ENCODE assay signal across 1 cellular context in the genomic region with DNA sequence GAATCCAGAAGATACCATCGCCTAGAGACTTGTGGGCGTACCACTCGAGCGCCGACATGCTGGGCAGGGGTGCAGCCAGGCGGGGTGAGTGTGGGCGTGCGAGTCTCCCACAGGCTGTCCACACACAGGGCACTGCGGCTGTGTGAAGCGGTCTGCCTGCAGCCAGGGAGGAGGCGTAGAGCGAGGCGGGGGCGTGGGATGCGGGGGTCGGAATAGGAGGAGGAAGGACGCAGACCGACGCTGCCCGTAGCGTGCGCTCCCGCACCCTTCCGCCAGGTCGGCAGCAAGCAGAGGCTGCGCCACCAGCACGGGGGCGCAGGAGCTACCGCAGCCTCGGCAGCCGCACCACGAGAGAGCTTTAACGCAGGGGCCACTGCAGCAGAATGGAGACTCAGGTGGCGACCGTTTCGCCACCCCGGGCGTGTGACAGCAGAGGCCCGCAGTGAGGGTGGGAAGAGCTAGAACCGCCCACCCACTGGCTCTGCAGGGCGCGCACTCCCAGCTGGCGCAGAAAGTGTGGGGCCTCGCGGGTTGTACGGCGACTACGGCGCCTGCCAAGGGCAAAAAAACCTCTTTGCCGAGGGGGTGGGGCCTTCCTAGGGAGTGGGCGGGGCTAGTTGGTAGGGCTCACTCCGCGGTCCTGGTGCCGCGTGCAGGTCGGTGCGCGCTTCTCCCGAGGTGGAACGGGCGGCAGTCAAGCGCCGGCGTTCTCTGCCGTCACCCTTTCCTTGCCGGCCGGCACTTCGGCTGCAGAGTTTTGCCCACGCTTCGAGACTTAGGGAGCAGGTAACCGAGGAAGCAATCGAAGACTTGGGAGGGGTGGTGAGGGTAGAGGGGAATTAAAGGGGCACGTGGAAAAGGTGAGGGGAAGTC.
TF ChIP-seq lines count a peak whose summit lies in the region.

A gene (minus strand): TSS at position 537 of the 873 bp plus-strand sequence. CDS start 479 bp downstream, at position 58.
A gene with protein sequence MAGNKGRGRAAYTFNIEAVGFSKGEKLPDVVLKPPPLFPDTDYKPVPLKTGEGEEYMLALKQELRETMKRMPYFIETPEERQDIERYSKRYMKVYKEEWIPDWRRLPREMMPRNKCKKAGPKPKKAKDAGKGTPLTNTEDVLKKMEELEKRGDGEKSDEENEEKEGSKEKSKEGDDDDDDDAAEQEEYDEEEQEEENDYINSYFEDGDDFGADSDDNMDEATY (plus strand): TSS at position 630 of the 873 bp plus-strand sequence. CDS start 10,704 bp downstream, outside the sequence.

TF ChIP-seq in WTC11, 78 proteins besides CTCF, POLR2A, EP300 and RAD21 (continued from another document and continues in another):
- TF ChIP-seq, protein P1, sequence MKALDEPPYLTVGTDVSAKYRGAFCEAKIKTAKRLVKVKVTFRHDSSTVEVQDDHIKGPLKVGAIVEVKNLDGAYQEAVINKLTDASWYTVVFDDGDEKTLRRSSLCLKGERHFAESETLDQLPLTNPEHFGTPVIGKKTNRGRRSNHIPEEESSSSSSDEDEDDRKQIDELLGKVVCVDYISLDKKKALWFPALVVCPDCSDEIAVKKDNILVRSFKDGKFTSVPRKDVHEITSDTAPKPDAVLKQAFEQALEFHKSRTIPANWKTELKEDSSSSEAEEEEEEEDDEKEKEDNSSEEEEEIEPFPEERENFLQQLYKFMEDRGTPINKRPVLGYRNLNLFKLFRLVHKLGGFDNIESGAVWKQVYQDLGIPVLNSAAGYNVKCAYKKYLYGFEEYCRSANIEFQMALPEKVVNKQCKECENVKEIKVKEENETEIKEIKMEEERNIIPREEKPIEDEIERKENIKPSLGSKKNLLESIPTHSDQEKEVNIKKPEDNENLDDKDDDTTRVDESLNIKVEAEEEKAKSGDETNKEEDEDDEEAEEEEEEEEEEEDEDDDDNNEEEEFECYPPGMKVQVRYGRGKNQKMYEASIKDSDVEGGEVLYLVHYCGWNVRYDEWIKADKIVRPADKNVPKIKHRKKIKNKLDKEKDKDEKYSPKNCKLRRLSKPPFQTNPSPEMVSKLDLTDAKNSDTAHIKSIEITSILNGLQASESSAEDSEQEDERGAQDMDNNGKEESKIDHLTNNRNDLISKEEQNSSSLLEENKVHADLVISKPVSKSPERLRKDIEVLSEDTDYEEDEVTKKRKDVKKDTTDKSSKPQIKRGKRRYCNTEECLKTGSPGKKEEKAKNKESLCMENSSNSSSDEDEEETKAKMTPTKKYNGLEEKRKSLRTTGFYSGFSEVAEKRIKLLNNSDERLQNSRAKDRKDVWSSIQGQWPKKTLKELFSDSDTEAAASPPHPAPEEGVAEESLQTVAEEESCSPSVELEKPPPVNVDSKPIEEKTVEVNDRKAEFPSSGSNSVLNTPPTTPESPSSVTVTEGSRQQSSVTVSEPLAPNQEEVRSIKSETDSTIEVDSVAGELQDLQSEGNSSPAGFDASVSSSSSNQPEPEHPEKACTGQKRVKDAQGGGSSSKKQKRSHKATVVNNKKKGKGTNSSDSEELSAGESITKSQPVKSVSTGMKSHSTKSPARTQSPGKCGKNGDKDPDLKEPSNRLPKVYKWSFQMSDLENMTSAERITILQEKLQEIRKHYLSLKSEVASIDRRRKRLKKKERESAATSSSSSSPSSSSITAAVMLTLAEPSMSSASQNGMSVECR (CRISPR knock-in tag; IDR thresholded peaks at IDR 0.05; ENCODE audit: borderline replicate concordance): no peak; the same call in 1 of the 2 replicates
- TF ChIP-seq NFYB (CRISPR knock-in tag; conservative IDR thresholded peaks at IDR 0.05; ENCODE audit: low read depth): peak; percentile 16; the same call in 1 of the 2 replicates
- TF ChIP-seq, protein P2, sequence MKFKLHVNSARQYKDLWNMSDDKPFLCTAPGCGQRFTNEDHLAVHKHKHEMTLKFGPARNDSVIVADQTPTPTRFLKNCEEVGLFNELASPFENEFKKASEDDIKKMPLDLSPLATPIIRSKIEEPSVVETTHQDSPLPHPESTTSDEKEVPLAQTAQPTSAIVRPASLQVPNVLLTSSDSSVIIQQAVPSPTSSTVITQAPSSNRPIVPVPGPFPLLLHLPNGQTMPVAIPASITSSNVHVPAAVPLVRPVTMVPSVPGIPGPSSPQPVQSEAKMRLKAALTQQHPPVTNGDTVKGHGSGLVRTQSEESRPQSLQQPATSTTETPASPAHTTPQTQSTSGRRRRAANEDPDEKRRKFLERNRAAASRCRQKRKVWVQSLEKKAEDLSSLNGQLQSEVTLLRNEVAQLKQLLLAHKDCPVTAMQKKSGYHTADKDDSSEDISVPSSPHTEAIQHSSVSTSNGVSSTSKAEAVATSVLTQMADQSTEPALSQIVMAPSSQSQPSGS (CRISPR knock-in tag; IDR thresholded peaks at IDR 0.05; ENCODE audit: borderline replicate concordance, low read depth): no peak
- no peak; the same call in none of the 2 replicates for TF ChIP-seq CBFB (CRISPR knock-in tag; IDR thresholded peaks at IDR 0.05; ENCODE audit: low read depth)
- peak; percentile 95 for TF ChIP-seq SP1 (CRISPR knock-in tag; conservative IDR thresholded peaks at IDR 0.05)
- TF ChIP-seq, protein P3, sequence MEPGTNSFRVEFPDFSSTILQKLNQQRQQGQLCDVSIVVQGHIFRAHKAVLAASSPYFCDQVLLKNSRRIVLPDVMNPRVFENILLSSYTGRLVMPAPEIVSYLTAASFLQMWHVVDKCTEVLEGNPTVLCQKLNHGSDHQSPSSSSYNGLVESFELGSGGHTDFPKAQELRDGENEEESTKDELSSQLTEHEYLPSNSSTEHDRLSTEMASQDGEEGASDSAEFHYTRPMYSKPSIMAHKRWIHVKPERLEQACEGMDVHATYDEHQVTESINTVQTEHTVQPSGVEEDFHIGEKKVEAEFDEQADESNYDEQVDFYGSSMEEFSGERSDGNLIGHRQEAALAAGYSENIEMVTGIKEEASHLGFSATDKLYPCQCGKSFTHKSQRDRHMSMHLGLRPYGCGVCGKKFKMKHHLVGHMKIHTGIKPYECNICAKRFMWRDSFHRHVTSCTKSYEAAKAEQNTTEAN (CRISPR knock-in tag; IDR thresholded peaks at IDR 0.05): peak; percentile 78
- TF ChIP-seq, protein P4, sequence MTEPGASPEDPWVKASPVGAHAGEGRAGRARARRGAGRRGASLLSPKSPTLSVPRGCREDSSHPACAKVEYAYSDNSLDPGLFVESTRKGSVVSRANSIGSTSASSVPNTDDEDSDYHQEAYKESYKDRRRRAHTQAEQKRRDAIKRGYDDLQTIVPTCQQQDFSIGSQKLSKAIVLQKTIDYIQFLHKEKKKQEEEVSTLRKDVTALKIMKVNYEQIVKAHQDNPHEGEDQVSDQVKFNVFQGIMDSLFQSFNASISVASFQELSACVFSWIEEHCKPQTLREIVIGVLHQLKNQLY (CRISPR knock-in tag; IDR thresholded peaks at IDR 0.05): 0 out of 2 replicates have a peak, but pooled peaks have one; percentile 73
- TF ChIP-seq, protein P5, sequence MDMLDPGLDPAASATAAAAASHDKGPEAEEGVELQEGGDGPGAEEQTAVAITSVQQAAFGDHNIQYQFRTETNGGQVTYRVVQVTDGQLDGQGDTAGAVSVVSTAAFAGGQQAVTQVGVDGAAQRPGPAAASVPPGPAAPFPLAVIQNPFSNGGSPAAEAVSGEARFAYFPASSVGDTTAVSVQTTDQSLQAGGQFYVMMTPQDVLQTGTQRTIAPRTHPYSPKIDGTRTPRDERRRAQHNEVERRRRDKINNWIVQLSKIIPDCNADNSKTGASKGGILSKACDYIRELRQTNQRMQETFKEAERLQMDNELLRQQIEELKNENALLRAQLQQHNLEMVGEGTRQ (CRISPR knock-in tag; IDR thresholded peaks at IDR 0.05): peak; percentile 42
- TF ChIP-seq GTF2I (CRISPR knock-in tag; conservative IDR thresholded peaks at IDR 0.05): no peak
- TF ChIP-seq JUN (CRISPR knock-in tag; IDR thresholded peaks at IDR 0.05): peak; percentile 87
- TF ChIP-seq SOX15 (CRISPR knock-in tag; IDR thresholded peaks at IDR 0.05): no peak
- no peak for TF ChIP-seq RELA (CRISPR knock-in tag; IDR thresholded peaks at IDR 0.05; ENCODE audit: borderline replicate concordance)
- TF ChIP-seq TEAD1 (CRISPR knock-in tag; IDR thresholded peaks at IDR 0.05): peak; percentile 26; the same call in 1 of the 2 replicates
- no peak for TF ChIP-seq FOXJ3 (CRISPR knock-in tag; IDR thresholded peaks at IDR 0.05; ENCODE audit: borderline replicate concordance)
- TF ChIP-seq, protein P6, sequence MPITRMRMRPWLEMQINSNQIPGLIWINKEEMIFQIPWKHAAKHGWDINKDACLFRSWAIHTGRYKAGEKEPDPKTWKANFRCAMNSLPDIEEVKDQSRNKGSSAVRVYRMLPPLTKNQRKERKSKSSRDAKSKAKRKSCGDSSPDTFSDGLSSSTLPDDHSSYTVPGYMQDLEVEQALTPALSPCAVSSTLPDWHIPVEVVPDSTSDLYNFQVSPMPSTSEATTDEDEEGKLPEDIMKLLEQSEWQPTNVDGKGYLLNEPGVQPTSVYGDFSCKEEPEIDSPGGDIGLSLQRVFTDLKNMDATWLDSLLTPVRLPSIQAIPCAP (CRISPR knock-in tag; IDR thresholded peaks at IDR 0.05): no peak
- TF ChIP-seq ZNF671 (CRISPR knock-in tag; IDR thresholded peaks at IDR 0.05): no peak
- TF ChIP-seq MYBL2 (CRISPR knock-in tag; IDR thresholded peaks at IDR 0.05): 0 out of 2 replicates have a peak, but pooled peaks have one; percentile 30
- TF ChIP-seq GRHL2 (CRISPR knock-in tag; IDR thresholded peaks at IDR 0.05; ENCODE audit: insufficient replicate concordance, severe bottlenecking): no peak
- TF ChIP-seq, protein P7, sequence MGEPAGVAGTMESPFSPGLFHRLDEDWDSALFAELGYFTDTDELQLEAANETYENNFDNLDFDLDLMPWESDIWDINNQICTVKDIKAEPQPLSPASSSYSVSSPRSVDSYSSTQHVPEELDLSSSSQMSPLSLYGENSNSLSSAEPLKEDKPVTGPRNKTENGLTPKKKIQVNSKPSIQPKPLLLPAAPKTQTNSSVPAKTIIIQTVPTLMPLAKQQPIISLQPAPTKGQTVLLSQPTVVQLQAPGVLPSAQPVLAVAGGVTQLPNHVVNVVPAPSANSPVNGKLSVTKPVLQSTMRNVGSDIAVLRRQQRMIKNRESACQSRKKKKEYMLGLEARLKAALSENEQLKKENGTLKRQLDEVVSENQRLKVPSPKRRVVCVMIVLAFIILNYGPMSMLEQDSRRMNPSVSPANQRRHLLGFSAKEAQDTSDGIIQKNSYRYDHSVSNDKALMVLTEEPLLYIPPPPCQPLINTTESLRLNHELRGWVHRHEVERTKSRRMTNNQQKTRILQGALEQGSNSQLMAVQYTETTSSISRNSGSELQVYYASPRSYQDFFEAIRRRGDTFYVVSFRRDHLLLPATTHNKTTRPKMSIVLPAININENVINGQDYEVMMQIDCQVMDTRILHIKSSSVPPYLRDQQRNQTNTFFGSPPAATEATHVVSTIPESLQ (CRISPR knock-in tag; IDR thresholded peaks at IDR 0.05): no peak
- TF ChIP-seq, protein P8, sequence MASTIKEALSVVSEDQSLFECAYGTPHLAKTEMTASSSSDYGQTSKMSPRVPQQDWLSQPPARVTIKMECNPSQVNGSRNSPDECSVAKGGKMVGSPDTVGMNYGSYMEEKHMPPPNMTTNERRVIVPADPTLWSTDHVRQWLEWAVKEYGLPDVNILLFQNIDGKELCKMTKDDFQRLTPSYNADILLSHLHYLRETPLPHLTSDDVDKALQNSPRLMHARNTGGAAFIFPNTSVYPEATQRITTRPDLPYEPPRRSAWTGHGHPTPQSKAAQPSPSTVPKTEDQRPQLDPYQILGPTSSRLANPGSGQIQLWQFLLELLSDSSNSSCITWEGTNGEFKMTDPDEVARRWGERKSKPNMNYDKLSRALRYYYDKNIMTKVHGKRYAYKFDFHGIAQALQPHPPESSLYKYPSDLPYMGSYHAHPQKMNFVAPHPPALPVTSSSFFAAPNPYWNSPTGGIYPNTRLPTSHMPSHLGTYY (CRISPR knock-in tag; IDR thresholded peaks at IDR 0.05): no peak
- no peak; the same call in 1 of the 2 replicates for TF ChIP-seq IRF2 (CRISPR knock-in tag; IDR thresholded peaks at IDR 0.05; ENCODE audit: borderline replicate concordance, low read depth)
- TF ChIP-seq SMAD3 (CRISPR knock-in tag; IDR thresholded peaks at IDR 0.05; ENCODE audit: borderline replicate concordance): peak; percentile 82; the same call in 1 of the 2 replicates
- no peak; the same call in 1 of the 2 replicates for TF ChIP-seq TEAD4 (CRISPR knock-in tag; IDR thresholded peaks at IDR 0.05)
- TF ChIP-seq, protein P9, sequence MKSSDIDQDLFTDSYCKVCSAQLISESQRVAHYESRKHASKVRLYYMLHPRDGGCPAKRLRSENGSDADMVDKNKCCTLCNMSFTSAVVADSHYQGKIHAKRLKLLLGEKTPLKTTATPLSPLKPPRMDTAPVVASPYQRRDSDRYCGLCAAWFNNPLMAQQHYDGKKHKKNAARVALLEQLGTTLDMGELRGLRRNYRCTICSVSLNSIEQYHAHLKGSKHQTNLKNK (CRISPR knock-in tag; IDR thresholded peaks at IDR 0.05): no peak
- TF ChIP-seq PRRX2 (CRISPR knock-in tag; IDR thresholded peaks at IDR 0.05): no peak
- TF ChIP-seq ZNF263 (CRISPR knock-in tag; IDR thresholded peaks at IDR 0.05; ENCODE audit: low read depth): peak; percentile 47; the same call in 1 of the 2 replicates
- TF ChIP-seq OVOL2 (CRISPR knock-in tag; IDR thresholded peaks at IDR 0.05; ENCODE audit: borderline replicate concordance): no peak
- peak; percentile 79; the same call in 1 of the 2 replicates for TF ChIP-seq NFE2L1 (CRISPR knock-in tag; IDR thresholded peaks at IDR 0.05)
- TF ChIP-seq, protein P10, sequence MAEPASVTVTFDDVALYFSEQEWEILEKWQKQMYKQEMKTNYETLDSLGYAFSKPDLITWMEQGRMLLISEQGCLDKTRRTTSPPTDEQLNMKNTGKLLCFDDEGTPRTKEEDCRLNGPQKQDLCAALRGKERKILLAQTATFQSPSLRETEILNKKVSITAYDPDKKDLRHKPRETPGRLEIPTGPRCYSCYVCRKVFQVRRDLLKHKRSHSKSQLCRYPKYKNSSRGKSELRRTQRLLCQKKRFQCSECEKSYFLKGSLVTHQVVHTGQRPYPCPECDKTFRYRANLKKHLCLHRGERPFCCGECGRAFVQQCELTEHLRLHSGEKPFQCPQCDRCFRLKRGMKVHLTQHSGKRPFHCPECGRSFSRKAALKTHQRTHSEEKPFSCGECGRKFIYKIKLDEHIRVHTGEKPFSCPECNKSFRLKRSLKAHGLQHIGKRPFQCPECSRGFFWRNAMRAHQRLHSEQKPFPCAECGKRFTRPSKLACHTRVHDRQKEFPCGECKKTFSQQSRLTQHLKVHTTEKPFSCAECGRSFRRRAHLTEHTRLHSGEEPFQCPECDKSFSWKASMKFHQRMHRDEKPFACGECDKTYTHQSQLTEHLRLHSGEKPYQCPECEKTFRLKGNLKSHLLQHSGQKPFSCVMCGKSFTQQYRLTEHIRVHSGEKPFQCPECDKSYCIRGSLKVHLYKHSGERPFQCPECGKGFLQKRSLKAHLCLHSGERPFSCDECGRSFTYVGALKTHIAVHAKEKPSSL (CRISPR knock-in tag; conservative IDR thresholded peaks at IDR 0.05): no peak
- TF ChIP-seq FOXP1 (CRISPR knock-in tag; IDR thresholded peaks at IDR 0.05; ENCODE audit: borderline replicate concordance): peak; percentile 96
- TF ChIP-seq KAT7 (CRISPR knock-in tag; IDR thresholded peaks at IDR 0.05; ENCODE audit: borderline replicate concordance): peak; percentile 70
- TF ChIP-seq, protein P11, sequence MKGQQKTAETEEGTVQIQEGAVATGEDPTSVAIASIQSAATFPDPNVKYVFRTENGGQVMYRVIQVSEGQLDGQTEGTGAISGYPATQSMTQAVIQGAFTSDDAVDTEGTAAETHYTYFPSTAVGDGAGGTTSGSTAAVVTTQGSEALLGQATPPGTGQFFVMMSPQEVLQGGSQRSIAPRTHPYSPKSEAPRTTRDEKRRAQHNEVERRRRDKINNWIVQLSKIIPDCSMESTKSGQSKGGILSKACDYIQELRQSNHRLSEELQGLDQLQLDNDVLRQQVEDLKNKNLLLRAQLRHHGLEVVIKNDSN (CRISPR knock-in tag; IDR thresholded peaks at IDR 0.05): peak; percentile 8; the same call in 1 of the 2 replicates
- no peak for TF ChIP-seq HMGA2 (CRISPR knock-in tag; IDR thresholded peaks at IDR 0.05)
- TF ChIP-seq, protein P12, sequence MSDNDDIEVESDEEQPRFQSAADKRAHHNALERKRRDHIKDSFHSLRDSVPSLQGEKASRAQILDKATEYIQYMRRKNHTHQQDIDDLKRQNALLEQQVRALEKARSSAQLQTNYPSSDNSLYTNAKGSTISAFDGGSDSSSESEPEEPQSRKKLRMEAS (CRISPR knock-in tag; IDR thresholded peaks at IDR 0.05): peak; percentile 85
